8 cellular contexts compared by ENCODE assay signal in the genomic region with DNA sequence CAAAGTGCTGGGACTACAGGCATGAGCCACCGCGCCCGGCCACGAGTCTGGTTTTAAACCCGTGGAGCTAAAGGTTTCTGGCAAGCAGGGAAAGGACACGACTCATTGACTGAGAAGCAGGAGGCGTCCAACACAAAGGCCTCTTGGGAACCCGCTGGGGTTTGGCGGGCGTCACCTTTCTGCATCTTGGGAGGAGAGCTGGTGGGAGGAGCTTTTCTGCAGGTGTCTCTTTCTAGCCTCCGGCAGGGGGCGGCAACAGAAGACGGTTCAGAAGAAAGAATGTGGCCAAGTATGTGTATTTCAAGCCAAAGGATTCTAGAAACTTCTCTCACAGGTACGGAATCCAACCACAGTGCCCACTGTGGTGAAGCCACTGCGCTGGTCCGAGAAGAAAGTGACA.
DNase-seq lines count a peak whose midpoint lies in the region; ATAC-seq and TF ChIP-seq lines count a peak whose summit lies in the region.

No MANE protein-coding gene starts in this region.

- H3K27ac ChIP-seq in left lung, result peak overlapping the region; percentile 57 to 77

- DNase-seq in EH (ENCODE audit: low read depth) (peak; percentile 73), NB4 (ENCODE audit: low read depth) (peak; percentile 65), chondrocyte (ENCODE audit: low spot score) (no peak), left lung (peak; percentile 84 to 87), cerebellar nuclear complex (lab: John Stamatoyannopoulos, UW) (no peak)
- DNase-seq in activated CD4-positive, CD25-positive, alpha-beta regulatory T cell treated with anti-CD3 and anti-CD28 coated beads, Interleukin-2, amount 50 U/mL, for 16 hours (ENCODE audit: low read depth, low spot score), result peak; percentile 32
- peak; percentile 7 to 39 (median 24) for DNase-seq in stimulated activated CD4-positive, alpha-beta T cell treated with anti-CD3 and anti-CD28 coated beads, TNF-alpha, amount 100 ng/mL, for 1 hour (ENCODE audit: low read depth in 3 of 3, low spot score in 1 of 3)

- no peaks in the 10 kb centered on the region for H3K27me3 ChIP-seq in left lung

- H3K4me1 Mint-ChIP-seq in chondrocyte (ENCODE audit: low read depth), result peaks cover 74% of the 10 kb centered on the region

- H3K4me1 ChIP-seq in left lung, result peaks cover 24 to 40% of the 10 kb centered on the region in 2 donors

- intact Hi-C loops in left lung (cut with DNase I), result no loop called here

- peak; percentile 93 for ATAC-seq in left lung
- no peak for ATAC-seq in HG03342 (IDR thresholded peaks at IDR 0.05; ENCODE audit: unreplicated experiment)

- TF ChIP-seq POLR2A in NB4 (IDR thresholded peaks at IDR 0.05; ENCODE audit: extremely low read depth, insufficient read length), result no peak

- TF ChIP-seq CTCF in NB4 (IDR thresholded peaks at IDR 0.05; ENCODE audit: low read depth, low read length), result peak; percentile 16
- peak; percentile 76 for TF ChIP-seq CTCF in chondrocyte (IDR thresholded peaks at IDR 0.05)
- peak; percentile 50 to 55 for TF ChIP-seq CTCF in left lung (IDR thresholded peaks at IDR 0.05)

- no peaks in the 10 kb centered on the region for H3K9me3 ChIP-seq in left lung

- peak overlapping the region; percentile 9 for H3K4me3 Mint-ChIP-seq in chondrocyte (ENCODE audit: unreplicated experiment)

- no peaks in the 10 kb centered on the region for H3K36me3 ChIP-seq in left lung

- no peak overlapping the region for H3K4me3 ChIP-seq in NB4 (ENCODE audit: low read depth, low read length)
- no peak overlapping the region for H3K4me3 ChIP-seq in left lung

- no peaks in the 10 kb centered on the region for H3K27me3 Mint-ChIP-seq in chondrocyte (ENCODE audit: low read depth)

- peaks cover 4% of the 10 kb centered on the region for H3K9me3 Mint-ChIP-seq in chondrocyte (ENCODE audit: low read depth)

- H3K27ac Mint-ChIP-seq in chondrocyte (ENCODE audit: unreplicated experiment), result peak overlapping the region; percentile 89

- H3K36me3 Mint-ChIP-seq in chondrocyte (ENCODE audit: low read depth), result no peaks in the 10 kb centered on the region

Comparison
In these comparisons a context has a peak if more than half of its experiments do, and no peak if none do; other contexts are left out.
1. DNase-seq: peak in EH (single experiment), NB4 (single experiment), activated CD4-positive, CD25-positive, alpha-beta regulatory T cell treated with anti-CD3 and anti-CD28 coated beads, Interleukin-2, amount 50 U/mL, for 16 hours (single experiment), left lung (2 of 2) and stimulated activated CD4-positive, alpha-beta T cell treated with anti-CD3 and anti-CD28 coated beads, TNF-alpha, amount 100 ng/mL, for 1 hour (3 of 3); none in chondrocyte (single experiment) and cerebellar nuclear complex (0 of 2).
2. CTCF ChIP-seq: peak in every context shown above with its lines; median percentile 76 in chondrocyte; 52 in left lung; 16 in NB4.